In genomic region chr13:25966086-25966485, GRCh38 we compare ENCODE assay signal across 21 cellular contexts.
DNase-seq lines count a peak whose midpoint lies in the region; ATAC-seq, FAIRE-seq and TF ChIP-seq lines count a peak whose summit lies in the region.
"Had no signal": no experiment of that assay in that cellular context is flagged by ENCODE, and none has a peak within 500 bp of the region (broad histone marks: within the 10 kb centered on the region; RNA-seq: fewer than 3 reads in every experiment).

No MANE protein-coding gene starts in this region.

- peaks cover 19% of the 10 kb centered on the region for H3K4me1 ChIP-seq in endothelial cell of umbilical vein (ENCODE audit: control insufficient read depth, extremely low read depth, insufficient read depth, low read length)

- peak; percentile 62 for FAIRE-seq in endothelial cell of umbilical vein (lab: Jason Lieb, UNC)
- FAIRE-seq: G401.6 had no signal

- no peaks in the 10 kb centered on the region for H4K20me1 ChIP-seq in endothelial cell of umbilical vein (replicated peaks; ENCODE audit: control insufficient read depth, extremely low read depth, insufficient read depth, low read length)

- no peak overlapping the region for H2AFZ ChIP-seq in endothelial cell of umbilical vein (ENCODE audit: low read depth, low read length)
- H2AFZ ChIP-seq: GM23248 had no signal

- ATAC-seq in GM21717 (IDR thresholded peaks at IDR 0.05; ENCODE audit: unreplicated experiment) (no peak), HG03045 (IDR thresholded peaks at IDR 0.05; ENCODE audit: unreplicated experiment) (no peak), HG02885 (IDR thresholded peaks at IDR 0.05; ENCODE audit: poor library complexity, unreplicated experiment) (no peak)
- ATAC-seq: Panc1 had no signal

- H3K9ac ChIP-seq in endothelial cell of umbilical vein (replicated peaks; ENCODE audit: extremely low read depth, insufficient read depth, low read length), result no peak overlapping the region
- H3K9ac ChIP-seq: GM23248, SK-N-SH had no signal

- no peak for TF ChIP-seq CTCF in endothelial cell of umbilical vein (IDR thresholded peaks at IDR 0.05; ENCODE audit: extremely low read depth in 1 of 2, insufficient read depth in 1 of 2, low read depth in 1 of 2, low read length in 2 of 2)

- H3K27me3 ChIP-seq in endothelial cell of umbilical vein (ENCODE audit: control insufficient read depth in 2 of 2, insufficient read depth in 2 of 2, low read length in 2 of 2), result no peaks in the 10 kb centered on the region

- no peak overlapping the region for H3K4me3 ChIP-seq in endothelial cell of umbilical vein (replicated peaks in 1 of 3; ENCODE audit: insufficient read depth in 1 of 3, low read depth in 1 of 3, low read length in 3 of 3)
- H3K4me3 ChIP-seq: GM23248 had no signal

- no peaks in the 10 kb centered on the region for H3K9me1 ChIP-seq in endothelial cell of umbilical vein (replicated peaks; ENCODE audit: control insufficient read depth, extremely low read depth, insufficient read depth, low read length)

- DNase-seq in NCI-H82 (lab: John Stamatoyannopoulos, UW) (peak; percentile 51), NCI-H82 treated with DMSO at 0.1 percent for 48 hours (lab: John Stamatoyannopoulos, UW; ENCODE audit: unreplicated experiment) (no peak), RPMI7951 (ENCODE audit: low read depth) (peak; percentile 49), endothelial cell of umbilical vein (ENCODE audit: low read depth, low spot score) (peak; percentile 63), HuH-7 (ENCODE audit: low spot score) (no peak)
- DNase-seq: CD4-positive, alpha-beta memory T cell; DMS79; GM23248; MV-4-11; NCI-H1417; NCI-H187 treated with DMSO at 0.1 percent for 48 hours; NCI-H69; Right ventricle myocardium superior; SK-N-SH; T-helper 1 cell had no signal

- BruUV-seq in endothelial cell of umbilical vein (replicated peaks; lab: Mats Ljungman, UMichigan), result no TSS peak

- CTCF ChIA-PET in endothelial cell of umbilical vein (lab: Charles Lee), result interaction anchor here (1.0 to 2.1 kb wide), 2 partner anchors 11 to 96 kb away, joined by 3 to 5 read pairs; no protein-coding TSS in a partner anchor

- no peak overlapping the region for H3K27ac ChIP-seq in endothelial cell of umbilical vein (ENCODE audit: insufficient read depth, low read depth, low read length)
- H3K27ac ChIP-seq: 22Rv1, GM23248 had no signal

- H3K4me2 ChIP-seq in endothelial cell of umbilical vein (ENCODE audit: insufficient read depth, low read length), result peak overlapping the region; percentile 20
- H3K4me2 ChIP-seq: SK-N-SH had no signal

- no peaks in the 10 kb centered on the region for H3K9me3 ChIP-seq in endothelial cell of umbilical vein (replicated peaks; ENCODE audit: control insufficient read depth, insufficient read depth, low read length)
- H3K9me3 ChIP-seq: SK-N-SH had no signal

- intact Hi-C loops in endothelial cell of umbilical vein (cut with micrococcal nuclease), result loop anchor here (10.0 kb wide), 1 partner anchor 131 kb away; no protein-coding TSS in a partner anchor

- H3K79me2 ChIP-seq in endothelial cell of umbilical vein (ENCODE audit: control insufficient read depth, insufficient read depth, low read length), result no peaks in the 10 kb centered on the region

- no peaks in the 10 kb centered on the region for H3K36me3 ChIP-seq in endothelial cell of umbilical vein (ENCODE audit: control insufficient read depth in 2 of 2, extremely low read depth in 1 of 2, insufficient read depth in 2 of 2, low read length in 2 of 2)

- TF ChIP-seq POLR2A in endothelial cell of umbilical vein (IDR thresholded peaks at IDR 0.05; ENCODE audit: low read depth, low read length), result no peak

- dilution Hi-C loops in endothelial cell of umbilical vein (cut with MboI; ENCODE audit: extremely low pct_ligation_motif_present, low sequenced_read_pairs), result no loop called here

- POLR2A ChIA-PET in endothelial cell of umbilical vein (lab: Charles Lee), result no interaction called here

TF ChIP-seq in endothelial cell of umbilical vein, 7 proteins besides CTCF, POLR2A, EP300 and RAD21:
- TF ChIP-seq MYC (IDR thresholded peaks at IDR 0.05; ENCODE audit: low read depth, low read length) (no peak), EZH2 (IDR thresholded peaks at IDR 0.05; ENCODE audit: borderline replicate concordance, low read depth, low read length, severe bottlenecking) (no peak), GATA2 (IDR thresholded peaks at IDR 0.05; ENCODE audit: insufficient read depth, insufficient read length, low read depth, low read length) (no peak), JUN (IDR thresholded peaks at IDR 0.05; ENCODE audit: borderline replicate concordance, insufficient read depth, insufficient read length, low read depth) (peak; percentile 8), POLR2AphosphoS5 (IDR thresholded peaks at IDR 0.05; ENCODE audit: insufficient read depth, low read depth, low read length) (no peak), FOS (IDR thresholded peaks at IDR 0.05; ENCODE audit: borderline replicate concordance, insufficient read depth, low read length) (peak; percentile 15)
- TF ChIP-seq, protein P1, sequence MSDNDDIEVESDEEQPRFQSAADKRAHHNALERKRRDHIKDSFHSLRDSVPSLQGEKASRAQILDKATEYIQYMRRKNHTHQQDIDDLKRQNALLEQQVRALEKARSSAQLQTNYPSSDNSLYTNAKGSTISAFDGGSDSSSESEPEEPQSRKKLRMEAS (IDR thresholded peaks at IDR 0.05; ENCODE audit: insufficient read depth, insufficient read length), result no peak
TF ChIP-seq in endothelial cell of umbilical vein: peak in this region for 2.

Comparison
In these comparisons a context has a peak if more than half of its experiments do, and no peak if none do; other contexts are left out.
1. DNase-seq: peak in NCI-H82 (single experiment), RPMI7951 (single experiment) and endothelial cell of umbilical vein (single experiment); none in NCI-H82 treated with DMSO at 0.1 percent for 48 hours (single experiment) and HuH-7 (single experiment).